Comparison of ENCODE assay signal across 29 cellular contexts in the genomic region with DNA sequence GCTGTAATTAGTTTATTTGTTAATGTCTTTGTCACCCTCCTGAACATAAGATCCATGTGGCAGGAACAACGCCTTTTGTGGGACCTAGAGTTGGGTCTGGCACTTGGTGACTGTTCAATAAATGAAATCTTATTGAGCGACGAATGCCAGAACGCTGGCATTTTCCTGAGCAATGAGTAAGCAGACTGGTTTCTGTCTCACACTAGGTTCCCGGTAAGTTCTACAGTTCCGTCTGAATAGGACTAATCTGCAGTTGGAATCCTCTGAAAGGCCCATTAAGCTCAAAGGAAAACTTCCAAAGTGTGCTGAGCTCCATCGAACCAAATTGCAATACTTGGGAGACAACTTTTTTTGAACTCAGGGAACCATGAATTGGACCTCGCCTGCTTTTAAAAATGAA.
"Had no signal": no experiment of that assay in that cellular context is flagged by ENCODE, and none has a peak within 500 bp of the region (broad histone marks: within the 10 kb centered on the region; RNA-seq: fewer than 3 reads in every experiment).

No MANE protein-coding gene starts in this region.

- H3K27ac Mint-ChIP-seq: activated CD4-positive, alpha-beta memory T cell treated with anti-CD3 and anti-CD28 coated beads, Interleukin-2, amount 10 ng/mL, durations not matched to agents 7 days and 5 days; activated CD4-positive, alpha-beta T cell treated with anti-CD3 and anti-CD28 coated beads for 36 hours; activated CD4-positive, alpha-beta T cell treated with anti-CD3 and anti-CD28 coated beads, Interleukin-2, amount 10 ng/mL, durations not matched to agents 24 days and 14 days; activated naive CD4-positive, alpha-beta T cell treated with anti-CD3 and anti-CD28 coated beads, Interleukin-2, amount 10 ng/mL, durations not matched to agents 7 days and 5 days; activated naive CD4-positive, alpha-beta T cell treated with anti-CD3 and anti-CD28 coated beads, Interleukin-2, amount 50 U/mL, for 72 hours; activated naive CD8-positive, alpha-beta T cell treated with anti-CD3 and anti-CD28 coated beads, Interleukin-2, amount 10 ng/mL, durations not matched to agents 7 days and 5 days; activated T-cell treated with anti-CD3 and anti-CD28 coated beads, Interleukin-2, amount 50 U/mL, for 72 hours; T-helper 17 cell; T-helper 2 cell treated with Interferon-gamma antibody and Interleukin-4, amounts not matched to agents 5 μg/mL and 100 μg/mL, for 36 hours had no signal

- H3K4me3 ChIP-seq: ascending aorta, esophagus squamous epithelium, gastroesophageal sphincter, heart right ventricle had no signal

- ATAC-seq: activated CD4-positive, alpha-beta T cell treated with anti-CD3 and anti-CD28 coated beads for 36 hours; activated naive CD4-positive, alpha-beta T cell treated with anti-CD3 and anti-CD28 coated beads, Interleukin-2, amount 50 U/mL, for 72 hours; activated T-cell treated with anti-CD3 and anti-CD28 coated beads, Interleukin-2, amount 50 U/mL, for 72 hours; gastroesophageal sphincter; heart right ventricle; T-helper 17 cell had no signal

- H3K4me1 ChIP-seq: ascending aorta, gastroesophageal sphincter had no signal

- H3K4me3 Mint-ChIP-seq: activated CD4-positive, alpha-beta memory T cell treated with anti-CD3 and anti-CD28 coated beads, Interleukin-2, amount 10 ng/mL, durations not matched to agents 7 days and 5 days; activated CD4-positive, alpha-beta T cell treated with anti-CD3 and anti-CD28 coated beads for 36 hours; activated CD4-positive, alpha-beta T cell treated with anti-CD3 and anti-CD28 coated beads, Interleukin-2, amount 10 ng/mL, durations not matched to agents 24 days and 14 days; activated naive CD4-positive, alpha-beta T cell treated with anti-CD3 and anti-CD28 coated beads, Interleukin-2, amount 10 ng/mL, durations not matched to agents 7 days and 5 days; activated naive CD8-positive, alpha-beta T cell treated with anti-CD3 and anti-CD28 coated beads, Interleukin-2, amount 10 ng/mL, durations not matched to agents 7 days and 5 days; activated T-cell treated with anti-CD3 and anti-CD28 coated beads, Interleukin-2, amount 50 U/mL, for 72 hours; central memory CD8-positive, alpha-beta T cell; T-helper 17 cell; T-helper 2 cell treated with Interferon-gamma antibody and Interleukin-4, amounts not matched to agents 5 μg/mL and 100 μg/mL, for 36 hours had no signal

- H3K9me3 Mint-ChIP-seq: activated CD4-positive, alpha-beta memory T cell treated with anti-CD3 and anti-CD28 coated beads, Interleukin-2, amount 10 ng/mL, durations not matched to agents 7 days and 5 days; activated CD4-positive, alpha-beta T cell treated with anti-CD3 and anti-CD28 coated beads, Interleukin-2, amount 10 ng/mL, durations not matched to agents 24 days and 14 days; activated naive CD4-positive, alpha-beta T cell treated with anti-CD3 and anti-CD28 coated beads, Interleukin-2, amount 10 ng/mL, durations not matched to agents 7 days and 5 days; activated naive CD4-positive, alpha-beta T cell treated with anti-CD3 and anti-CD28 coated beads, Interleukin-2, amount 50 U/mL, for 72 hours; activated naive CD8-positive, alpha-beta T cell treated with anti-CD3 and anti-CD28 coated beads, Interleukin-2, amount 10 ng/mL, durations not matched to agents 7 days and 5 days; activated T-cell treated with anti-CD3 and anti-CD28 coated beads, Interleukin-2, amount 50 U/mL, for 72 hours; central memory CD8-positive, alpha-beta T cell; T-helper 2 cell treated with Interferon-gamma antibody and Interleukin-4, amounts not matched to agents 5 μg/mL and 100 μg/mL, for 36 hours had no signal

- H3K9me3 ChIP-seq: ascending aorta, esophagus squamous epithelium, gastroesophageal sphincter, heart right ventricle had no signal

- H3K36me3 ChIP-seq: brain microvascular endothelial cell had no signal

- H3K27me3 Mint-ChIP-seq: activated CD4-positive, alpha-beta memory T cell treated with anti-CD3 and anti-CD28 coated beads, Interleukin-2, amount 10 ng/mL, durations not matched to agents 7 days and 5 days; activated CD4-positive, alpha-beta T cell treated with anti-CD3 and anti-CD28 coated beads for 36 hours; activated CD4-positive, alpha-beta T cell treated with anti-CD3 and anti-CD28 coated beads, Interleukin-2, amount 10 ng/mL, durations not matched to agents 24 days and 14 days; activated naive CD4-positive, alpha-beta T cell treated with anti-CD3 and anti-CD28 coated beads, Interleukin-2, amount 10 ng/mL, durations not matched to agents 7 days and 5 days; activated naive CD8-positive, alpha-beta T cell treated with anti-CD3 and anti-CD28 coated beads, Interleukin-2, amount 10 ng/mL, durations not matched to agents 7 days and 5 days; central memory CD8-positive, alpha-beta T cell; T-helper 17 cell had no signal

- H3K4me1 Mint-ChIP-seq: activated CD4-positive, alpha-beta memory T cell treated with anti-CD3 and anti-CD28 coated beads, Interleukin-2, amount 10 ng/mL, durations not matched to agents 7 days and 5 days; activated CD4-positive, alpha-beta T cell treated with anti-CD3 and anti-CD28 coated beads for 36 hours; activated CD4-positive, alpha-beta T cell treated with anti-CD3 and anti-CD28 coated beads, Interleukin-2, amount 10 ng/mL, durations not matched to agents 24 days and 14 days; activated naive CD4-positive, alpha-beta T cell treated with anti-CD3 and anti-CD28 coated beads, Interleukin-2, amount 10 ng/mL, durations not matched to agents 7 days and 5 days; activated naive CD8-positive, alpha-beta T cell treated with anti-CD3 and anti-CD28 coated beads, Interleukin-2, amount 10 ng/mL, durations not matched to agents 7 days and 5 days; central memory CD8-positive, alpha-beta T cell; T-helper 17 cell had no signal

- H3K27ac ChIP-seq: ascending aorta, brain microvascular endothelial cell, epithelial cell of prostate, gastroesophageal sphincter, heart right ventricle, WERI-Rb-1 had no signal

- DNase-seq: activated CD4-positive, alpha-beta memory T cell treated with anti-CD3 and anti-CD28 coated beads, Interleukin-2, amount 10 ng/mL, durations not matched to agents 7 days and 5 days; activated CD4-positive, alpha-beta T cell treated with anti-CD3 and anti-CD28 coated beads for 36 hours; activated CD4-positive, alpha-beta T cell treated with anti-CD3 and anti-CD28 coated beads, Interleukin-2, amount 10 ng/mL, durations not matched to agents 24 days and 14 days; activated CD4-positive, alpha-beta T cell treated with anti-CD3 and anti-CD28 coated beads, Interleukin-2, amount 50 U/mL, for 4 hours; activated CD4-positive, CD25-positive, alpha-beta regulatory T cell; activated CD4-positive, CD25-positive, alpha-beta regulatory T cell treated with anti-CD3 and anti-CD28 coated beads, Interleukin-2, amount 50 U/mL, for 72 hours; activated gamma-delta T cell; activated naive CD4-positive, alpha-beta T cell; activated naive CD4-positive, alpha-beta T cell treated with anti-CD3 and anti-CD28 coated beads, Interleukin-2, amount 10 ng/mL, durations not matched to agents 7 days and 5 days; activated naive CD8-positive, alpha-beta T cell treated with anti-CD3 and anti-CD28 coated beads, Interleukin-2, amount 10 ng/mL, durations not matched to agents 7 days and 5 days; activated T-cell treated with anti-CD3 and anti-CD28 coated beads, Interleukin-2, amount 50 U/mL, for 1 hour; activated T-cell treated with anti-CD3 and anti-CD28 coated beads, Interleukin-2, amount 50 U/mL, for 72 hours; brain microvascular endothelial cell; cortex of kidney; dermis blood vessel endothelial cell; effector CD8-positive, alpha-beta T cell; esophagus squamous epithelium; foreskin melanocyte; heart right ventricle; T-helper 1 cell; T-helper 17 cell; T1000; WERI-Rb-1 had no signal
